ENCODE assay signal across 11 cellular contexts in the genomic region with DNA sequence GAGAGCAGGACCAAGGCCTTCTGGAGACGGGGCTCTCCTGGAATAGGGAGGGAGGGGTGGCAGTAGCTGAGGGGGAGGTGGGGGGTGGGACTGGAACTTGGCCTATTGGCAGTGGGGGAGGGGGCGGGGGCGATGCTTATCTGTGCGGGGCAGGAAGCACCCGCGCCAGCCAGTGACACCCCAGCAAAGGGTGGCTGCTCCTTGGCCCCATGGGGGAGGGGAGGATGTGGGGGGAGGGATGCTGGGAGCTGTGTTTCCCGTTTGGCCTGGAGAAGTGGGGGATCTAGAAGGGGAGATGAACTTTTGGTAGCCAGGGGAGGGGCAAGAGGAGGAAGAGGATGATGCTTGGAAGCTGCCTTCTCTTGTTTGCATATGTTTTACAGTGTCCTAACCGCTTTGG. TPM values are rescaled to one million over a fixed set of nuclear protein-coding genes. Genes with fewer than 3 reads are reported as not detected.
DNase-seq lines count a peak whose midpoint lies in the region; ATAC-seq and TF ChIP-seq lines count a peak whose summit lies in the region.
"Had no signal": no experiment of that assay in that cellular context is flagged by ENCODE, and none has a peak within 500 bp of the region (broad histone marks: within the 10 kb centered on the region; RNA-seq: fewer than 3 reads in every experiment).

No MANE protein-coding gene starts in this region.

- TF ChIP-seq POLR2A in suprapubic skin (IDR thresholded peaks at IDR 0.05) = no peak

- no peak for ATAC-seq in activated naive CD4-positive, alpha-beta T cell treated with anti-CD3 and anti-CD28 coated beads, Interleukin-2, amount 50 U/mL, for 72 hours
- no peak for ATAC-seq in right cardiac atrium

- POLR2A ChIA-PET in activated CD4-positive, alpha-beta memory T cell treated with anti-CD3 and anti-CD28 coated beads for 36 hours (lab: Charles Lee) = interaction anchor here (0.6 to 1.4 kb wide), 2 partner anchors 10 to 847 kb away, joined by 3 to 5 read pairs; no protein-coding TSS in a partner anchor

- TF ChIP-seq EP300 in suprapubic skin (IDR thresholded peaks at IDR 0.05) = no peak

- CTCF ChIA-PET in activated CD4-positive, alpha-beta memory T cell treated with anti-CD3 and anti-CD28 coated beads for 36 hours (lab: Charles Lee) = interaction anchor here (0.6 to 9.8 kb wide), 4 partner anchors 16 to 67 kb away, joined by 3 to 144 read pairs (median 5); partner anchors contain the start of genes ADAM15, LENEP and PYGO2

- peak; percentile 35 for DNase-seq in activated naive CD4-positive, alpha-beta T cell treated with Interleukin-2 at 50 U/mL for 16 hours
- no peak for DNase-seq in activated naive CD4-positive, alpha-beta T cell treated with anti-CD3 and anti-CD28 coated beads, Interleukin-2, amount 50 U/mL, for 72 hours (ENCODE audit: low spot score in 2 of 2)
- peak; percentile 48 for DNase-seq in activated CD4-positive, alpha-beta memory T cell treated with anti-CD3 and anti-CD28 coated beads for 36 hours
- DNase-seq in immature natural killer cell (no peak), suprapubic skin (ENCODE audit: low spot score in 2 of 2) (no peak), NCI-H187 treated with DMSO at 0.1 percent for 48 hours (lab: John Stamatoyannopoulos, UW) (no peak), pons (ENCODE audit: low spot score) (no peak), right cardiac atrium (no peak)
- DNase-seq: NCI-H524 treated with DMSO at 0.1 percent for 48 hours had no signal

- H3K4me3 ChIP-seq in suprapubic skin = peak overlapping the region; percentile 97
- H3K4me3 ChIP-seq in right cardiac atrium (ENCODE audit: low read length) = no peak overlapping the region
- H3K4me3 ChIP-seq: SJSA1 had no signal

- H3K27ac Mint-ChIP-seq in activated naive CD4-positive, alpha-beta T cell treated with anti-CD3 and anti-CD28 coated beads, Interleukin-2, amount 50 U/mL, for 72 hours = no peak overlapping the region
- peak overlapping the region; percentile 99 for H3K27ac Mint-ChIP-seq in activated CD4-positive, alpha-beta memory T cell treated with anti-CD3 and anti-CD28 coated beads for 36 hours
- H3K27ac Mint-ChIP-seq in immature natural killer cell = peak overlapping the region in 4 of 6 donors; percentile 35 to 72 (median 66)

- peaks cover 20 to 29% of the 10 kb centered on the region in 2 donors for H3K36me3 Mint-ChIP-seq in activated naive CD4-positive, alpha-beta T cell treated with anti-CD3 and anti-CD28 coated beads, Interleukin-2, amount 50 U/mL, for 72 hours
- H3K36me3 Mint-ChIP-seq in activated CD4-positive, alpha-beta memory T cell treated with anti-CD3 and anti-CD28 coated beads for 36 hours = peaks cover 56% of the 10 kb centered on the region
- H3K36me3 Mint-ChIP-seq in immature natural killer cell = peaks cover 0 to 4% (median 0%) of the 10 kb centered on the region in 3 donors

- 36% methylated on average over 3 of the region's 8 CpGs for WGBS in suprapubic skin
- WGBS in right cardiac atrium = 39% methylated on average over 8 of the region's 8 CpGs

- H3K4me1 ChIP-seq in suprapubic skin = peaks cover 89% of the 10 kb centered on the region
- H3K4me1 ChIP-seq in right cardiac atrium (ENCODE audit: control insufficient read depth, insufficient read depth, low read length) = peaks cover 12% of the 10 kb centered on the region

- H3K27ac ChIP-seq in suprapubic skin (peak overlapping the region; percentile 96), right cardiac atrium (ENCODE audit: low read length) (no peak overlapping the region)
- H3K27ac ChIP-seq: SJSA1 had no signal

- no peaks in the 10 kb centered on the region for H3K27me3 Mint-ChIP-seq in activated CD4-positive, alpha-beta memory T cell treated with anti-CD3 and anti-CD28 coated beads for 36 hours
- peaks cover 0 to 4% (median 0%) of the 10 kb centered on the region in 3 donors for H3K27me3 Mint-ChIP-seq in immature natural killer cell (ENCODE audit: low read depth in 3 of 3)

- H3K9me3 Mint-ChIP-seq in activated naive CD4-positive, alpha-beta T cell treated with anti-CD3 and anti-CD28 coated beads, Interleukin-2, amount 50 U/mL, for 72 hours = no peaks in the 10 kb centered on the region
- no peaks in the 10 kb centered on the region for H3K9me3 Mint-ChIP-seq in activated CD4-positive, alpha-beta memory T cell treated with anti-CD3 and anti-CD28 coated beads for 36 hours
- no peaks in the 10 kb centered on the region for H3K9me3 Mint-ChIP-seq in immature natural killer cell

- intact Hi-C loops in activated CD4-positive, alpha-beta memory T cell treated with anti-CD3 and anti-CD28 coated beads for 36 hours (cut with micrococcal nuclease) = no loop called here
- intact Hi-C loops in right cardiac atrium (cut with DNase I) = loop anchor here in 1 of 4 donors (10.0 kb wide), 1 partner anchor 49 kb away; the partner anchor contains the start of gene PYGO2

- H3K4me3 Mint-ChIP-seq in activated CD4-positive, alpha-beta memory T cell treated with anti-CD3 and anti-CD28 coated beads for 36 hours = peak overlapping the region; percentile 48
- H3K4me3 Mint-ChIP-seq in immature natural killer cell = peak overlapping the region in 1 of 5 donors; percentile 14

- peaks cover 68% of the 10 kb centered on the region for H3K4me1 Mint-ChIP-seq in activated CD4-positive, alpha-beta memory T cell treated with anti-CD3 and anti-CD28 coated beads for 36 hours (ENCODE audit: low read depth)
- H3K4me1 Mint-ChIP-seq in immature natural killer cell = peaks cover 61 to 62% of the 10 kb centered on the region in 2 donors

- peaks cover 25% of the 10 kb centered on the region for H3K36me3 ChIP-seq in suprapubic skin

- H3K9me3 ChIP-seq in suprapubic skin (no peaks in the 10 kb centered on the region), right cardiac atrium (ENCODE audit: control insufficient read depth, low read length) (no peaks in the 10 kb centered on the region)
- H3K9me3 ChIP-seq: SJSA1 had no signal

- H3K27me3 ChIP-seq in suprapubic skin = no peaks in the 10 kb centered on the region
- H3K27me3 ChIP-seq in right cardiac atrium (ENCODE audit: control insufficient read depth, insufficient read depth) = no peaks in the 10 kb centered on the region
- H3K27me3 ChIP-seq: SJSA1 had no signal

- TF ChIP-seq CTCF in suprapubic skin (IDR thresholded peaks at IDR 0.05) = no peak

RNA-seq across cellular contexts. Expression of gene ZBTB7B, which starts 11.0 kb away (rescaled TPM):
- total RNA-seq in activated naive CD4-positive, alpha-beta T cell treated with anti-CD3 and anti-CD28 coated beads, Interleukin-2, amount 50 U/mL, for 72 hours = 100 to 1,000 TPM in 1 of 2 donors, 10 to 100 TPM in 1; 97.4 to 184 TPM
- 100 to 1,000 TPM; 124 to 125 TPM for total RNA-seq in activated CD4-positive, alpha-beta memory T cell treated with anti-CD3 and anti-CD28 coated beads for 36 hours
- polyA plus RNA-seq in immature natural killer cell (1 to 10 TPM in 2 of 3 donors, under 1 TPM in 1; 0.96 to 3.3 (median 1.8) TPM), right cardiac atrium (41.7 TPM)
- total RNA-seq in suprapubic skin (100 to 1,000 TPM; 238 to 243 (median 239) TPM), right cardiac atrium (10 to 100 TPM; 40.3 to 66.6 (median 52.7) TPM)

RNA-seq across cellular contexts. Expression of gene DCST2, which starts 19.9 kb away (rescaled TPM):
- total RNA-seq in activated naive CD4-positive, alpha-beta T cell treated with anti-CD3 and anti-CD28 coated beads, Interleukin-2, amount 50 U/mL, for 72 hours = 1 to 10 TPM; 1.5 to 1.8 TPM
- 1 to 10 TPM; 1.1 to 1.3 TPM for total RNA-seq in activated CD4-positive, alpha-beta memory T cell treated with anti-CD3 and anti-CD28 coated beads for 36 hours
- polyA plus RNA-seq in immature natural killer cell (not detected), right cardiac atrium (0.23 TPM)
- total RNA-seq in suprapubic skin (10 to 100 TPM; 13.4 to 36.0 (median 14.5) TPM), right cardiac atrium (under 1 TPM in 3 of 4 donors, not detected in 1; 0.25 to 0.33 (median 0.32) TPM)
- total RNA-seq: SJSA1 had no signal

RNA-seq across cellular contexts. Expression of gene DCST1, which starts 20.0 kb away (rescaled TPM):
- total RNA-seq in activated naive CD4-positive, alpha-beta T cell treated with anti-CD3 and anti-CD28 coated beads, Interleukin-2, amount 50 U/mL, for 72 hours = under 1 TPM in 1 of 2 donors, not detected in 1; 0.34 TPM
- under 1 TPM in 1 of 2 experiments, not detected in 1; 0.14 TPM for total RNA-seq in activated CD4-positive, alpha-beta memory T cell treated with anti-CD3 and anti-CD28 coated beads for 36 hours
- not detected for polyA plus RNA-seq in immature natural killer cell
- total RNA-seq in suprapubic skin = 1 to 10 TPM in 3 of 4 donors, under 1 TPM in 1; 0.55 to 8.2 (median 2.8) TPM
- not detected for total RNA-seq in right cardiac atrium
- not detected for polyA plus RNA-seq in right cardiac atrium
- total RNA-seq: dermis microvascular lymphatic vessel endothelial cell, SJSA1 had no signal

RNA-seq across cellular contexts. Expression of gene LENEP, which starts 20.2 kb away (rescaled TPM):
- total RNA-seq in activated naive CD4-positive, alpha-beta T cell treated with anti-CD3 and anti-CD28 coated beads, Interleukin-2, amount 50 U/mL, for 72 hours = under 1 TPM; 0.66 to 0.68 TPM
- under 1 TPM; 0.36 to 0.56 TPM for total RNA-seq in activated CD4-positive, alpha-beta memory T cell treated with anti-CD3 and anti-CD28 coated beads for 36 hours
- polyA plus RNA-seq in immature natural killer cell (not detected), right cardiac atrium (not detected)
- total RNA-seq in suprapubic skin (1 to 10 TPM in 1 of 4 donors, not detected in 3; 3.0 TPM), right cardiac atrium (not detected)
- total RNA-seq: SJSA1 had no signal

RNA-seq across cellular contexts. Expression of gene FLAD1, which starts 30.5 kb away (rescaled TPM):
- 10 to 100 TPM; 40.8 to 41.9 TPM for total RNA-seq in activated naive CD4-positive, alpha-beta T cell treated with anti-CD3 and anti-CD28 coated beads, Interleukin-2, amount 50 U/mL, for 72 hours
- 10 to 100 TPM; 45.4 to 49.4 TPM for total RNA-seq in activated CD4-positive, alpha-beta memory T cell treated with anti-CD3 and anti-CD28 coated beads for 36 hours
- polyA plus RNA-seq in immature natural killer cell (10 to 100 TPM; 40.9 to 99.7 (median 41.7) TPM), right cardiac atrium (25.3 TPM)
- total RNA-seq in suprapubic skin (10 to 100 TPM; 42.0 to 59.7 (median 52.3) TPM), right cardiac atrium (10 to 100 TPM; 22.8 to 32.7 (median 25.2) TPM)

Comparison
In these comparisons a context has a peak if more than half of its experiments do, and no peak if none do; other contexts are left out.
1. DNase-seq: peak in activated naive CD4-positive, alpha-beta T cell treated with Interleukin-2 at 50 U/mL for 16 hours (single experiment) and activated CD4-positive, alpha-beta memory T cell treated with anti-CD3 and anti-CD28 coated beads for 36 hours (single experiment); none in activated naive CD4-positive, alpha-beta T cell treated with anti-CD3 and anti-CD28 coated beads, Interleukin-2, amount 50 U/mL, for 72 hours (0 of 2), immature natural killer cell (0 of 3), suprapubic skin (0 of 2), NCI-H187 treated with DMSO at 0.1 percent for 48 hours (single experiment), pons (single experiment) and right cardiac atrium (0 of 3).
2. H3K27ac Mint-ChIP-seq: peak in activated CD4-positive, alpha-beta memory T cell treated with anti-CD3 and anti-CD28 coated beads for 36 hours (single experiment) and immature natural killer cell (4 of 6); none in activated naive CD4-positive, alpha-beta T cell treated with anti-CD3 and anti-CD28 coated beads, Interleukin-2, amount 50 U/mL, for 72 hours (0 of 2).
3. RNA of gene DCST2, which starts 19.9 kb away (total RNA-seq): 13.4 to 36.0 TPM in suprapubic skin; 1.5 to 1.8 TPM in activated naive CD4-positive, alpha-beta T cell treated with anti-CD3 and anti-CD28 coated beads, Interleukin-2, amount 50 U/mL, for 72 hours, 1.1 to 1.3 TPM in activated CD4-positive, alpha-beta memory T cell treated with anti-CD3 and anti-CD28 coated beads for 36 hours and 0.25 to 0.33 TPM in right cardiac atrium; every median in the first group is over 4 times any median in the second.